1 cellular context compared by ENCODE assay signal in genomic region chr19:48856921-48857320, GRCh38.
TF ChIP-seq lines count a peak whose summit lies in the region.

No MANE protein-coding gene starts in this region.

TF ChIP-seq in HEK293, 187 proteins besides CTCF, POLR2A, EP300 and RAD21 (continued from another document):
- TF ChIP-seq ZNF366 (tag by site-specific recombination; conservative IDR thresholded peaks at IDR 0.05): 0 out of 2 replicates have a peak, but pooled peaks have one; percentile 22
